ENCODE assay signal across 16 cellular contexts in the genomic region with DNA sequence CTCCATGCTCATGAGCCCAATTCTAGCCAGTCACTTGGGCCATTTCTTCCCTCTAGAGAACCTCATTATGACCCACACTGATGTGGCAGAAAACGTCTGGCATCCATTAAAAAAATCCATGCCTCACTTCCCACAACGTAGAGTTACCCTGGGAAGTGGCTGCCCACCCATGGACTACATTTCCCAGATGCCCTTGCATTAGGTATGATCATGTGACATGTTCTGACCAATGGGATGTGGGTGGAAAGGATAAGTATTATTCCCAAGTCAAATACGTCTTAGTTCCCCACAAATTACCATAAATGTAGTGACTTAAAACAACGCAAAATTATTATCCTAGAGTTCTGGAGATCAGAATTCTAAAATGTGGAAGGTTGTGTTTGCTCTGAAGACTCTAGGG. TPM values are rescaled to one million over a fixed set of nuclear protein-coding genes. Genes with fewer than 3 reads are reported as not detected.
DNase-seq lines count a peak whose midpoint lies in the region; TF ChIP-seq lines count a peak whose summit lies in the region.
"Had no signal": no experiment of that assay in that cellular context is flagged by ENCODE, and none has a peak within 500 bp of the region (broad histone marks: within the 10 kb centered on the region; RNA-seq: fewer than 3 reads in every experiment).

No MANE protein-coding gene starts in this region.

- no TSS peak for BruUV-seq in OCI-LY7 (replicated peaks; lab: Mats Ljungman, UMichigan)

- no peaks in the 10 kb centered on the region for H4K20me1 ChIP-seq in OCI-LY7 (ENCODE audit: insufficient read depth, low read length)

- no peaks in the 10 kb centered on the region for H3K4me1 Mint-ChIP-seq in nephron progenitor cell
- H3K4me1 Mint-ChIP-seq: endodermal cell had no signal

- H3K27ac Mint-ChIP-seq in nephron progenitor cell, result no peak overlapping the region
- H3K27ac Mint-ChIP-seq: activated T-helper 1 cell treated with anti-CD3 and anti-CD28 coated beads, Interleukin-12 subunit alpha, Interleukin-12 subunit beta, Interleukin-2, Interleukin-4 antibody, amounts not matched to agents 30 ng/mL and 10 ng/mL and 1 ng/mL, durations not matched to agents 14 hours and 24 hours and 36 hours; endodermal cell had no signal

- H3K27me3 ChIP-seq in BE2C (no peaks in the 10 kb centered on the region), H7 (ENCODE audit: control insufficient read depth, insufficient read depth, low read length) (no peaks in the 10 kb centered on the region; the same call in 1 of the 2 replicates)

- CTCF ChIA-PET in OCI-LY7 (lab: Charles Lee; ENCODE audit: unreplicated experiment), result no interaction called here

- no peak overlapping the region for H2AFZ ChIP-seq in OCI-LY7 (ENCODE audit: low read length)

- DNase-seq in BE2C (peak; percentile 68), H7 (peak; percentile 72), OCI-LY7 (ENCODE audit: low spot score) (peak; percentile 29), dermis blood vessel endothelial cell (peak; percentile 43), Ammon's horn (ENCODE audit: low spot score) (no peak), medulla oblongata (ENCODE audit: extremely low spot score) (no peak), T-helper 9 cell (no peak), nephron progenitor cell (no peak)
- DNase-seq: activated CD4-positive, alpha-beta T cell treated with anti-CD3 and anti-CD28 coated beads, Interleukin-2, amount 50 U/mL, for 1 hour; endodermal cell; lower lobe of right lung had no signal

- TF ChIP-seq CTCF in BE2C (IDR thresholded peaks at IDR 0.05; ENCODE audit: low read depth, low read length) (no peak), OCI-LY7 (conservative IDR thresholded peaks at IDR 0.05; ENCODE audit: low read length) (no peak), nephron progenitor cell (IDR thresholded peaks at IDR 0.05) (no peak)

- no peaks in the 10 kb centered on the region for H3K9me3 ChIP-seq in BE2C
- no peaks in the 10 kb centered on the region for H3K9me3 ChIP-seq in OCI-LY7 (ENCODE audit: low read length)

- H3K79me2 ChIP-seq in OCI-LY7 (ENCODE audit: insufficient read depth, low read depth, low read length), result no peaks in the 10 kb centered on the region

- H3K36me3 Mint-ChIP-seq in nephron progenitor cell (ENCODE audit: low read depth), result no peaks in the 10 kb centered on the region

- no peaks in the 10 kb centered on the region for H3K36me3 ChIP-seq in BE2C
- H3K36me3 ChIP-seq in H7 (replicated peaks; ENCODE audit: control insufficient read depth, insufficient read depth, low read length), result no peaks in the 10 kb centered on the region
- no peaks in the 10 kb centered on the region for H3K36me3 ChIP-seq in OCI-LY7 (ENCODE audit: insufficient read depth, low read length)
- H3K36me3 ChIP-seq: lower lobe of right lung had no signal

- no peaks in the 10 kb centered on the region for H3K9me2 ChIP-seq in OCI-LY7 (ENCODE audit: insufficient read depth, low read length)

- no peak overlapping the region for H3K4me2 ChIP-seq in OCI-LY7 (ENCODE audit: low read length)

- H3K9me3 Mint-ChIP-seq in nephron progenitor cell, result peaks cover 27% of the 10 kb centered on the region

- POLR2A ChIA-PET in OCI-LY7 (lab: Charles Lee), result no interaction called here

- no peak overlapping the region for H3K27ac ChIP-seq in OCI-LY7 (ENCODE audit: low read depth, low read length, poor library complexity, severe bottlenecking)
- H3K27ac ChIP-seq: C4-2B, lower lobe of right lung, skin epidermis had no signal

- no peaks in the 10 kb centered on the region for H3K4me1 ChIP-seq in BE2C
- no peaks in the 10 kb centered on the region for H3K4me1 ChIP-seq in OCI-LY7 (ENCODE audit: insufficient read depth, low read length, poor library complexity, severe bottlenecking)
- H3K4me1 ChIP-seq: lower lobe of right lung had no signal

- intact Hi-C loops in OCI-LY7 (cut with micrococcal nuclease; ENCODE audit: unreplicated experiment), result no loop called here

- H3K4me3 ChIP-seq in BE2C (ENCODE audit: low read depth, low read length) (no peak overlapping the region), H7 (ENCODE audit: insufficient read depth, low read depth, low read length) (no peak overlapping the region), OCI-LY7 (ENCODE audit: low read depth, low read length, poor library complexity, severe bottlenecking) (no peak overlapping the region)
- H3K4me3 ChIP-seq: lower lobe of right lung, skin epidermis had no signal

- no peak overlapping the region for H3K4me3 Mint-ChIP-seq in nephron progenitor cell
- H3K4me3 Mint-ChIP-seq: activated T-helper 1 cell treated with anti-CD3 and anti-CD28 coated beads, Interleukin-12 subunit alpha, Interleukin-12 subunit beta, Interleukin-2, Interleukin-4 antibody, amounts not matched to agents 30 ng/mL and 10 ng/mL and 1 ng/mL, durations not matched to agents 14 hours and 24 hours and 36 hours; endodermal cell had no signal

- peaks cover 24% of the 10 kb centered on the region for H3K27me3 Mint-ChIP-seq in nephron progenitor cell (ENCODE audit: low read depth, poor library complexity)

RNA-seq across cellular contexts. Expression of a gene that starts 47.9 kb away (rescaled TPM):
- not detected for polyA plus RNA-seq in BE2C (2012; ENCODE audit: insufficient read depth, insufficient read length, low read depth)
- total RNA-seq in H7 (2014; rRNA removed; shearing (Covaris generic)), result not detected in 2 replicates
- total RNA-seq in OCI-LY7 (2014; rRNA removed; shearing (Covaris generic)), result not detected in 2 replicates
- total RNA-seq in OCI-LY7 (2022) (not detected in 2 replicates), dermis blood vessel endothelial cell (not detected in 2 replicates)
- total RNA-seq: activated T-helper 1 cell treated with anti-CD3 and anti-CD28 coated beads, Interleukin-12 subunit alpha, Interleukin-12 subunit beta, Interleukin-2, Interleukin-4 antibody, amounts not matched to agents 30 ng/mL and 10 ng/mL and 1 ng/mL, durations not matched to agents 14 hours and 24 hours and 36 hours; endodermal cell; lower lobe of right lung; subcutaneous adipose tissue; T-helper 1 cell treated with Interleukin-12 subunit alpha and Interleukin-12 subunit beta and Interleukin-4 antibody, amounts not matched to agents 30 ng/mL and 1 ng/mL, for 36 hours had no signal

Comparison
In these comparisons a context has a peak if more than half of its experiments do, and no peak if none do; other contexts are left out.
1. DNase-seq: peak in BE2C (single experiment), H7 (single experiment), OCI-LY7 (single experiment) and dermis blood vessel endothelial cell (single experiment); none in Ammon's horn (single experiment), medulla oblongata (single experiment), T-helper 9 cell (single experiment) and nephron progenitor cell (single experiment).